ENCODE assay signal across 1 cellular context in genomic region chr3:170864525-170865208, GRCh38.
TF ChIP-seq lines count a peak whose summit lies in the region.

No MANE protein-coding gene starts in this region.

TF ChIP-seq in K562, 482 proteins besides CTCF, POLR2A, EP300 and RAD21:
- TF ChIP-seq BRD4 (IDR thresholded peaks at IDR 0.05) (no peak), RNF2 (IDR thresholded peaks at IDR 0.05) (no peak), ZBED1 (IDR thresholded peaks at IDR 0.05) (0 out of 2 replicates have a peak, but pooled peaks have one; percentile 59)
